22 cellular contexts compared by ENCODE assay signal in genomic region chr12:93760275-93760875, GRCh38.
"Had no signal": no experiment of that assay in that cellular context is flagged by ENCODE, and none has a peak within 500 bp of the region (broad histone marks: within the 10 kb centered on the region; RNA-seq: fewer than 3 reads in every experiment).

No MANE protein-coding gene starts in this region.

- H3K4me3 ChIP-seq: body of pancreas, cardiac muscle cell, heart right ventricle, lung, spleen, upper lobe of right lung had no signal

- H3K9me3 ChIP-seq: body of pancreas, heart right ventricle, spleen, upper lobe of right lung had no signal

- ATAC-seq: activated naive CD8-positive, alpha-beta T cell treated with anti-CD3 and anti-CD28 coated beads, Interleukin-2, amount 50 U/mL, for 24 hours; naive thymus-derived CD4-positive, alpha-beta T cell; WTC11 had no signal

- H3K27ac Mint-ChIP-seq: activated naive CD4-positive, alpha-beta T cell treated with anti-CD3 and anti-CD28 coated beads for 36 hours; activated naive CD8-positive, alpha-beta T cell treated with anti-CD3 and anti-CD28 coated beads, Interleukin-2, amount 50 U/mL, for 24 hours; dendritic cell treated with granulocyte-macrophage colony-stimulating factor and Interleukin-4, amounts not matched to agents 40 ng/mL and 50 ng/mL, for 4 days; progenitor cell of endocrine pancreas; WTC11 had no signal

- H3K4me3 Mint-ChIP-seq: activated naive CD4-positive, alpha-beta T cell treated with anti-CD3 and anti-CD28 coated beads for 36 hours; activated naive CD8-positive, alpha-beta T cell treated with anti-CD3 and anti-CD28 coated beads, Interleukin-2, amount 50 U/mL, for 24 hours; dendritic cell treated with granulocyte-macrophage colony-stimulating factor and Interleukin-4, amounts not matched to agents 40 ng/mL and 50 ng/mL, for 4 days; naive thymus-derived CD4-positive, alpha-beta T cell; neural crest cell; WTC11 had no signal

- H3K36me3 Mint-ChIP-seq: WTC11 had no signal

- H3K27me3 Mint-ChIP-seq: activated naive CD8-positive, alpha-beta T cell treated with anti-CD3 and anti-CD28 coated beads, Interleukin-2, amount 50 U/mL, for 24 hours; dendritic cell treated with granulocyte-macrophage colony-stimulating factor and Interleukin-4, amounts not matched to agents 40 ng/mL and 50 ng/mL, for 4 days; naive thymus-derived CD4-positive, alpha-beta T cell; progenitor cell of endocrine pancreas had no signal

- DNase-seq: activated effector memory CD4-positive, alpha-beta T cell treated with Interleukin-2 at 50 U/mL for 16 hours; activated naive CD4-positive, alpha-beta T cell treated with anti-CD3 and anti-CD28 coated beads for 36 hours; activated naive CD8-positive, alpha-beta T cell treated with anti-CD3 and anti-CD28 coated beads, Interleukin-2, amount 50 U/mL, for 24 hours; activated T-cell treated with anti-CD3 and anti-CD28 coated beads, Interleukin-2, amount 50 U/mL, for 48 hours; body of pancreas; effector CD4-positive, alpha-beta T cell; foreskin fibroblast; heart right ventricle; kidney; naive thymus-derived CD4-positive, alpha-beta T cell; spleen; stimulated activated CD4-positive, alpha-beta T cell treated with anti-CD3 and anti-CD28 coated beads, Interleukin-4, amount 100 ng/mL, for 1 hour; stimulated activated naive CD4-positive, alpha-beta T cell treated with Interleukin-2 at 50 U/mL for 16 hours; T-helper 1 cell; T-helper 9 cell; upper lobe of right lung had no signal

- H3K36me3 ChIP-seq: cardiac muscle cell, heart right ventricle, spleen, upper lobe of right lung had no signal

- H3K27me3 ChIP-seq: body of pancreas, cardiac muscle cell, heart right ventricle, spleen, upper lobe of right lung had no signal

- FAIRE-seq: kidney had no signal

- H3K27ac ChIP-seq: cardiac muscle cell, upper lobe of right lung had no signal

- H3K9me3 Mint-ChIP-seq: activated naive CD4-positive, alpha-beta T cell treated with anti-CD3 and anti-CD28 coated beads for 36 hours; activated naive CD8-positive, alpha-beta T cell treated with anti-CD3 and anti-CD28 coated beads, Interleukin-2, amount 50 U/mL, for 24 hours; dendritic cell treated with granulocyte-macrophage colony-stimulating factor and Interleukin-4, amounts not matched to agents 40 ng/mL and 50 ng/mL, for 4 days; neural crest cell had no signal
